Comparison of ENCODE assay signal across 8 cellular contexts in genomic region chr15:40104865-40105516, GRCh38. TPM values are rescaled to one million over a fixed set of nuclear protein-coding genes. Genes with fewer than 3 reads are reported as not detected.
DNase-seq lines count a peak whose midpoint lies in the region; ATAC-seq and TF ChIP-seq lines count a peak whose summit lies in the region.

No MANE protein-coding gene starts in this region.

- peak; percentile 53 for ATAC-seq in activated CD8-positive, alpha-beta T cell treated with anti-CD3 and anti-CD28 coated beads, Interleukin-2, amount 10 ng/mL, durations not matched to agents 7 days and 5 days
- ATAC-seq in memory B cell (ENCODE audit: low read depth) (peak; percentile 30), GM21529 (IDR thresholded peaks at IDR 0.05; ENCODE audit: unreplicated experiment) (no peak)

- H3K4me1 Mint-ChIP-seq in activated CD8-positive, alpha-beta T cell treated with anti-CD3 and anti-CD28 coated beads, Interleukin-2, amount 10 ng/mL, durations not matched to agents 7 days and 5 days (ENCODE audit: low read depth), result peaks cover 84% of the 10 kb centered on the region
- H3K4me1 Mint-ChIP-seq in memory B cell, result peaks cover 67% of the 10 kb centered on the region

- peaks cover 3% of the 10 kb centered on the region for H3K36me3 Mint-ChIP-seq in activated CD8-positive, alpha-beta T cell treated with anti-CD3 and anti-CD28 coated beads, Interleukin-2, amount 10 ng/mL, durations not matched to agents 7 days and 5 days (ENCODE audit: low read depth)
- H3K36me3 Mint-ChIP-seq in memory B cell, result peaks cover 16% of the 10 kb centered on the region

- CTCF ChIA-PET in activated CD8-positive, alpha-beta T cell treated with anti-CD3 and anti-CD28 coated beads, Interleukin-2, amount 10 ng/mL, durations not matched to agents 7 days and 5 days (lab: Charles Lee), result interaction anchor here (0.5 to 27.7 kb wide), 31 partner anchors 5 to 418 kb away, joined by 3 to 387 read pairs (median 5); partner anchors contain the start of genes BMF, BUB1B, PLCB2 and SRP14

- H3K27me3 Mint-ChIP-seq in activated CD8-positive, alpha-beta T cell treated with anti-CD3 and anti-CD28 coated beads, Interleukin-2, amount 10 ng/mL, durations not matched to agents 7 days and 5 days (ENCODE audit: low read depth), result no peaks in the 10 kb centered on the region
- H3K27me3 Mint-ChIP-seq in memory B cell, result no peaks in the 10 kb centered on the region

- POLR2A ChIA-PET in activated CD8-positive, alpha-beta T cell treated with anti-CD3 and anti-CD28 coated beads, Interleukin-2, amount 10 ng/mL, durations not matched to agents 7 days and 5 days (lab: Charles Lee), result interaction anchor here (0.8 to 1.2 kb wide), 3 partner anchors 11 to 57 kb away, joined by 4 to 5 read pairs (median 5); no protein-coding TSS in a partner anchor

- H3K27ac Mint-ChIP-seq in activated CD8-positive, alpha-beta T cell treated with anti-CD3 and anti-CD28 coated beads, Interleukin-2, amount 10 ng/mL, durations not matched to agents 7 days and 5 days, result peak overlapping the region; percentile 65
- peak overlapping the region; percentile 99 for H3K27ac Mint-ChIP-seq in memory B cell

- TF ChIP-seq CTCF in GM12801 (IDR thresholded peaks at IDR 0.05; ENCODE audit: extremely low read depth, insufficient read length), result peak; percentile 29

- H3K9me3 Mint-ChIP-seq in activated CD8-positive, alpha-beta T cell treated with anti-CD3 and anti-CD28 coated beads, Interleukin-2, amount 10 ng/mL, durations not matched to agents 7 days and 5 days (ENCODE audit: insufficient read depth), result no peaks in the 10 kb centered on the region
- H3K9me3 Mint-ChIP-seq in memory B cell, result no peaks in the 10 kb centered on the region

- no peak overlapping the region for H3K4me3 Mint-ChIP-seq in activated CD8-positive, alpha-beta T cell treated with anti-CD3 and anti-CD28 coated beads, Interleukin-2, amount 10 ng/mL, durations not matched to agents 7 days and 5 days
- peak overlapping the region; percentile 86 for H3K4me3 Mint-ChIP-seq in memory B cell

- peak; percentile 65 for DNase-seq in HK-2 (ENCODE audit: unreplicated experiment)
- peak; percentile 87 for DNase-seq in NCI-H82 treated with DMSO at 0.1 percent for 48 hours (lab: John Stamatoyannopoulos, UW; ENCODE audit: unreplicated experiment)
- DNase-seq in activated CD8-positive, alpha-beta T cell treated with anti-CD3 and anti-CD28 coated beads, Interleukin-2, amount 10 ng/mL, durations not matched to agents 7 days and 5 days, result peak; percentile 82
- peak; percentile 70 for DNase-seq in effector CD4-positive, alpha-beta T cell
- peak; percentile 70 to 75 for DNase-seq in memory B cell (ENCODE audit: low spot score in 2 of 2)
- peak; percentile 67 for DNase-seq in stimulated activated CD8-positive, alpha-beta memory T cell treated with anti-CD3 and anti-CD28 coated beads, Interleukin-12 subunit alpha, Interleukin-12 subunit beta, amount 100 ng/mL, for 1 hour (ENCODE audit: low read depth)

RNA-seq across cellular contexts. Expression of gene BMF, which starts 3.7 kb away (rescaled TPM):
- 1 to 10 TPM; 2.2 to 4.0 TPM for total RNA-seq in activated CD8-positive, alpha-beta T cell treated with anti-CD3 and anti-CD28 coated beads, Interleukin-2, amount 10 ng/mL, durations not matched to agents 7 days and 5 days

RNA-seq across cellular contexts. Expression of gene BUB1B, which starts 55.9 kb away (rescaled TPM):
- 10 to 100 TPM; 91.9 to 94.9 TPM for total RNA-seq in activated CD8-positive, alpha-beta T cell treated with anti-CD3 and anti-CD28 coated beads, Interleukin-2, amount 10 ng/mL, durations not matched to agents 7 days and 5 days
